Comparison of ENCODE assay signal across 9 cellular contexts in genomic region chr10:88254091-88254490, GRCh38.
DNase-seq lines count a peak whose midpoint lies in the region; ATAC-seq and TF ChIP-seq lines count a peak whose summit lies in the region.
"Had no signal": no experiment of that assay in that cellular context is flagged by ENCODE, and none has a peak within 500 bp of the region (broad histone marks: within the 10 kb centered on the region; RNA-seq: fewer than 3 reads in every experiment).

No MANE protein-coding gene starts in this region.

- ATAC-seq in GM21390 (IDR thresholded peaks at IDR 0.05; ENCODE audit: unreplicated experiment) (peak; percentile 51), GM19395 (IDR thresholded peaks at IDR 0.05; ENCODE audit: unreplicated experiment) (no peak)

- DNase-seq in A172 (ENCODE audit: low spot score) (peak; percentile 85), SJCRH30 (peak; percentile 22 to 32), fibroblast of the conjunctiva (ENCODE audit: low read depth) (peak; percentile 43), NCI-H1417 (lab: John Stamatoyannopoulos, UW) (no peak), HEK293T (ENCODE audit: extremely low spot score) (no peak), activated gamma-delta T cell treated with Interleukin-2 at 50 U/mL for 16 hours (no peak)
- DNase-seq: activated effector memory CD4-positive, alpha-beta T cell treated with Interleukin-2 at 50 U/mL for 16 hours had no signal

- H3K4me1 ChIP-seq in SJCRH30, result no peaks in the 10 kb centered on the region

- H3K27me3 ChIP-seq in SJCRH30, result no peaks in the 10 kb centered on the region

- CTCF ChIA-PET in HEK293T (lab: Yijun Ruan, JAX), result no interaction called here

- no peak overlapping the region for H3K27ac ChIP-seq in SJCRH30

- H3K4me3 ChIP-seq in SJCRH30, result no peak overlapping the region

- no peaks in the 10 kb centered on the region for H3K9me3 ChIP-seq in SJCRH30 (replicated peaks)

- POLR2A ChIA-PET in HEK293T (lab: Yijun Ruan, JAX), result interaction anchor here (1.3 kb wide), 1 partner anchor 8 kb away, joined by 3 read pairs; no protein-coding TSS in a partner anchor

- no peaks in the 10 kb centered on the region for H3K36me3 ChIP-seq in SJCRH30

TF ChIP-seq in HEK293T, 16 proteins besides CTCF, POLR2A, EP300 and RAD21:
- TF ChIP-seq CTBP1 (IDR thresholded peaks at IDR 0.05; ENCODE audit: borderline replicate concordance) (no peak), NFRKB (IDR thresholded peaks at IDR 0.05) (no peak), LEF1 (IDR thresholded peaks at IDR 0.05; ENCODE audit: borderline replicate concordance) (no peak), BHLHE40 (IDR thresholded peaks at IDR 0.05; ENCODE audit: borderline replicate concordance) (no peak), L3MBTL2 (conservative IDR thresholded peaks at IDR 0.05) (no peak), HDGF (IDR thresholded peaks at IDR 0.05; ENCODE audit: borderline replicate concordance) (no peak)

Comparison
In these comparisons a context has a peak if more than half of its experiments do, and no peak if none do; other contexts are left out.
1. DNase-seq: peak in A172 (single experiment), SJCRH30 (2 of 2) and fibroblast of the conjunctiva (single experiment); none in NCI-H1417 (0 of 3), HEK293T (single experiment) and activated gamma-delta T cell treated with Interleukin-2 at 50 U/mL for 16 hours (single experiment).